ENCODE assay signal across 1 cellular context in genomic region chr1:202157945-202158344, GRCh38.
TF ChIP-seq lines count a peak whose summit lies in the region.

No MANE protein-coding gene starts in this region.

TF ChIP-seq in K562, 482 proteins besides CTCF, POLR2A, EP300 and RAD21:
- TF ChIP-seq POLR2G (IDR thresholded peaks at IDR 0.05; ENCODE audit: low read depth, low read length) (peak; percentile 46; the same call in 1 of the 2 replicates), KHSRP (IDR thresholded peaks at IDR 0.05) (no peak), RCOR1 (IDR thresholded peaks at IDR 0.05; ENCODE audit: borderline replicate concordance in 1 of 2, low read depth in 2 of 2, low read length in 2 of 2) (no peak), RBFOX2 (IDR thresholded peaks at IDR 0.05; ENCODE audit: low read depth, low read length) (peak; percentile 57), PCBP2 (IDR thresholded peaks at IDR 0.05; ENCODE audit: low read depth, low read length, poor library complexity, severe bottlenecking) (no peak), ARID4B (CRISPR knock-in tag; IDR thresholded peaks at IDR 0.05) (0 out of 2 replicates have a peak, but pooled peaks have one; percentile 15), GATAD2A (IDR thresholded peaks at IDR 0.05) (no peak)
